In genomic region chr3:84209473-84209872, GRCh38 we compare ENCODE assay signal across 3 cellular contexts.
TF ChIP-seq lines count a peak whose summit lies in the region.

No MANE protein-coding gene starts in this region.

TF ChIP-seq in GM23338, 12 proteins besides CTCF, POLR2A, EP300 and RAD21 (continued from another document):
- no peak for TF ChIP-seq REST (IDR thresholded peaks at IDR 0.05; ENCODE audit: unreplicated experiment)
- TF ChIP-seq ETS1 (IDR thresholded peaks at IDR 0.05), result no peak
- TF ChIP-seq ZNF331 (CRISPR knock-in tag; IDR thresholded peaks at IDR 0.05; ENCODE audit: low read depth), result no peak
- no peak for TF ChIP-seq JUNB (IDR thresholded peaks at IDR 0.05; ENCODE audit: unreplicated experiment)
- no peak for TF ChIP-seq CREB1 (CRISPR knock-in tag; IDR thresholded peaks at IDR 0.05; ENCODE audit: low read depth)
- TF ChIP-seq POLR2AphosphoS5 (IDR thresholded peaks at IDR 0.05; ENCODE audit: low read depth), result no peak
- no peak for TF ChIP-seq ZNF114 (CRISPR knock-in tag; IDR thresholded peaks at IDR 0.05)
TF ChIP-seq in GM23338: peak in this region for 0.

TF ChIP-seq in WTC11, 78 proteins besides CTCF, POLR2A, EP300 and RAD21 (continued from another document):
- TF ChIP-seq ZNF281 (CRISPR knock-in tag; IDR thresholded peaks at IDR 0.05), result no peak
- TF ChIP-seq, protein P1, sequence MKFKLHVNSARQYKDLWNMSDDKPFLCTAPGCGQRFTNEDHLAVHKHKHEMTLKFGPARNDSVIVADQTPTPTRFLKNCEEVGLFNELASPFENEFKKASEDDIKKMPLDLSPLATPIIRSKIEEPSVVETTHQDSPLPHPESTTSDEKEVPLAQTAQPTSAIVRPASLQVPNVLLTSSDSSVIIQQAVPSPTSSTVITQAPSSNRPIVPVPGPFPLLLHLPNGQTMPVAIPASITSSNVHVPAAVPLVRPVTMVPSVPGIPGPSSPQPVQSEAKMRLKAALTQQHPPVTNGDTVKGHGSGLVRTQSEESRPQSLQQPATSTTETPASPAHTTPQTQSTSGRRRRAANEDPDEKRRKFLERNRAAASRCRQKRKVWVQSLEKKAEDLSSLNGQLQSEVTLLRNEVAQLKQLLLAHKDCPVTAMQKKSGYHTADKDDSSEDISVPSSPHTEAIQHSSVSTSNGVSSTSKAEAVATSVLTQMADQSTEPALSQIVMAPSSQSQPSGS (CRISPR knock-in tag; IDR thresholded peaks at IDR 0.05; ENCODE audit: borderline replicate concordance, low read depth), result no peak
- TF ChIP-seq PRRX2 (CRISPR knock-in tag; IDR thresholded peaks at IDR 0.05), result no peak
- no peak for TF ChIP-seq JUN (CRISPR knock-in tag; IDR thresholded peaks at IDR 0.05)
- no peak for TF ChIP-seq ELF4 (CRISPR knock-in tag; IDR thresholded peaks at IDR 0.05; ENCODE audit: low read depth)
- TF ChIP-seq HMGA2 (CRISPR knock-in tag; IDR thresholded peaks at IDR 0.05), result no peak
- no peak for TF ChIP-seq CREB1 (CRISPR knock-in tag; IDR thresholded peaks at IDR 0.05)
- no peak for TF ChIP-seq IRF2 (CRISPR knock-in tag; IDR thresholded peaks at IDR 0.05; ENCODE audit: borderline replicate concordance, low read depth)
- TF ChIP-seq E2F4 (CRISPR knock-in tag; IDR thresholded peaks at IDR 0.05; ENCODE audit: borderline replicate concordance, low read depth), result no peak
- no peak for TF ChIP-seq ZNF416 (CRISPR knock-in tag; IDR thresholded peaks at IDR 0.05)
- TF ChIP-seq SMAD3 (CRISPR knock-in tag; IDR thresholded peaks at IDR 0.05; ENCODE audit: borderline replicate concordance), result no peak
- TF ChIP-seq, protein P2, sequence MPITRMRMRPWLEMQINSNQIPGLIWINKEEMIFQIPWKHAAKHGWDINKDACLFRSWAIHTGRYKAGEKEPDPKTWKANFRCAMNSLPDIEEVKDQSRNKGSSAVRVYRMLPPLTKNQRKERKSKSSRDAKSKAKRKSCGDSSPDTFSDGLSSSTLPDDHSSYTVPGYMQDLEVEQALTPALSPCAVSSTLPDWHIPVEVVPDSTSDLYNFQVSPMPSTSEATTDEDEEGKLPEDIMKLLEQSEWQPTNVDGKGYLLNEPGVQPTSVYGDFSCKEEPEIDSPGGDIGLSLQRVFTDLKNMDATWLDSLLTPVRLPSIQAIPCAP (CRISPR knock-in tag; IDR thresholded peaks at IDR 0.05), result no peak
- TF ChIP-seq NFYB (CRISPR knock-in tag; conservative IDR thresholded peaks at IDR 0.05; ENCODE audit: low read depth), result no peak
- TF ChIP-seq TP53 (CRISPR knock-in tag; IDR thresholded peaks at IDR 0.05), result no peak
- no peak for TF ChIP-seq JAZF1 (CRISPR knock-in tag; IDR thresholded peaks at IDR 0.05)

TF ChIP-seq in neural cell, 6 proteins besides CTCF, POLR2A, EP300 and RAD21 (continued from another document):
- TF ChIP-seq EZH2 (IDR thresholded peaks at IDR 0.05; ENCODE audit: borderline replicate concordance, insufficient read depth, low read length, poor library complexity, severe bottlenecking), result no peak
- no peak for TF ChIP-seq TAF1 (IDR thresholded peaks at IDR 0.05; ENCODE audit: low read depth)
